In the genomic region with DNA sequence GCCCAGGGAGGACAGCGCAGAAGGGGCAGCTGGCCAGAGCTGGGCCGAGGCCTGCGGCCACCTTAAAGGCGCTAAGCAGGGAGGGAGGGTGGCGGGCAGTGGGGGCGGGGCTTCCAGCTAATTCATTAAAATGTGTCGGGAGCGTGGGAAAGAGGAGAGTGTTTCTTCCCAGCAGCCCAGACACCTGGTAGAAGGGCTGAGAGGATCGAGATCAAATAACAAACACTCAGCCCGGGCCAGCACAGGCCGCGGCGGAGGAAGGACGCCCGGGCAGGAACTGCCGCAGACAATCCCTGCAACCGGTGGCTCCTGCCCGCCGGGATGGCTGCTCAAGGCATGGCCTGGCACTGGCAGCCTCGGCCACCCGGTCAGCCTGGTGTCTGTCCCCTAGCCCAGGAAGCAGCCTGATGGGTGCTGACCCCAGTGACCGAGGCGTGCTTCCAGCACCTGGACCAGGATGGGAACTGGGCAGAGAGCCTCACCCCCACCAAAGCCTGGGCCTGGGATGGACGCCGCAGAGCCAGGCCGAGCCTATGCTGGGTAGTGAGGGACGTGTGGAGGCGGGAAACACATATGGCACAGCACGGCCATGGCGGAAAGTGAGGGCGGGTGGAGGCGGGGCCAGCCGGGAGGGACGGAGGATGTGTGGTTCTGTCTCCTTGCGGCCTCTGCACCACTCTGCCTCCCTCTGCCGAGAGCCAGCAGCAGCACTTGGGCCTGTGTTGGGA, we compare ENCODE assay signal across 9 cellular contexts. TPM values are rescaled to one million over a fixed set of nuclear protein-coding genes. Genes with fewer than 3 reads are reported as not detected.
DNase-seq lines count a peak whose midpoint lies in the region; ATAC-seq and TF ChIP-seq lines count a peak whose summit lies in the region.
"Had no signal": no experiment of that assay in that cellular context is flagged by ENCODE, and none has a peak within 500 bp of the region (broad histone marks: within the 10 kb centered on the region; RNA-seq: fewer than 3 reads in every experiment).

No MANE protein-coding gene starts in this region.

- intact Hi-C loops in left colon (cut with DNase I, micrococcal nuclease): no loop called here

- no peak overlapping the region; the same call in 1 of the 2 replicates for H3K4me3 ChIP-seq in H7 (ENCODE audit: insufficient read depth, low read depth, low read length)
- H3K4me3 ChIP-seq in astrocyte of the spinal cord (ENCODE audit: low read depth, low read length): no peak overlapping the region

- ATAC-seq in left colon (peak; percentile 49), HG02588 (IDR thresholded peaks at IDR 0.05; ENCODE audit: unreplicated experiment) (no peak), HG03196 (IDR thresholded peaks at IDR 0.05; ENCODE audit: unreplicated experiment) (no peak)

- DNase-seq in H7 (peak; percentile 86), SW480 (ENCODE audit: low spot score) (peak; percentile 70), astrocyte of the spinal cord (ENCODE audit: low read depth, low spot score) (peak; percentile 39), left colon (peak; percentile 79 to 89), OCI-M2 (lab: John Stamatoyannopoulos, UW; ENCODE audit: unreplicated experiment) (no peak)
- peak in 2 of 3 experiments; percentile 34 to 37 for DNase-seq in stimulated activated CD4-positive, alpha-beta T cell treated with anti-CD3 and anti-CD28 coated beads, TNF-alpha, amount 100 ng/mL, for 4 hours (ENCODE audit: low read depth in 3 of 3)

- H3K36me3 ChIP-seq in H7 (replicated peaks; ENCODE audit: control insufficient read depth, insufficient read depth, low read length): no peaks in the 10 kb centered on the region

- H3K27me3 ChIP-seq in H7 (ENCODE audit: control insufficient read depth, insufficient read depth, low read length): peaks cover 11% of the 10 kb centered on the region

- in situ Hi-C loops in astrocyte of the spinal cord (cut with HindIII; ENCODE audit: low sequenced_read_pairs): no loop called here

- TF ChIP-seq CTCF in astrocyte of the spinal cord (IDR thresholded peaks at IDR 0.05; ENCODE audit: low read depth, low read length): peak; percentile 19

RNA-seq across cellular contexts. Expression of a gene that starts 3.2 kb away (rescaled TPM):
- total RNA-seq in H7 (2014; rRNA removed; shearing (Covaris generic)): 27.7 and 34.8 TPM in 2 replicates
- 100 to 1,000 TPM; 163 to 181 TPM for total RNA-seq in left colon

RNA-seq across cellular contexts. Expression of a gene that starts 27.7 kb away (rescaled TPM):
- total RNA-seq in H7 (2014; rRNA removed; shearing (Covaris generic)): 21.3 and 23.2 TPM in 2 replicates
- 10 to 100 TPM; 59.3 to 60.8 TPM for total RNA-seq in left colon

RNA-seq across cellular contexts. Expression of a gene that starts 50.1 kb away (rescaled TPM):
- 112 and 121 TPM in 2 replicates for total RNA-seq in H7 (2014; rRNA removed; shearing (Covaris generic))
- total RNA-seq in left colon: 10 to 100 TPM; 61.6 to 70.3 TPM

RNA-seq across cellular contexts. Expression of a gene that starts 54.1 kb away (rescaled TPM):
- not detected in 2 replicates for total RNA-seq in H7 (2014; rRNA removed; shearing (Covaris generic))
- total RNA-seq in left colon: not detected
- total RNA-seq: NCI-H460 had no signal
